8 cellular contexts compared by ENCODE assay signal in genomic region chr19:41324921-41325639, GRCh38. TPM values are rescaled to one million over a fixed set of nuclear protein-coding genes. Genes with fewer than 3 reads are reported as not detected.
DNase-seq lines count a peak whose midpoint lies in the region; ATAC-seq and TF ChIP-seq lines count a peak whose summit lies in the region.

No MANE protein-coding gene starts in this region.

- H3K9me2 ChIP-seq in SK-N-SH, result no peaks in the 10 kb centered on the region

- CTCF ChIA-PET in SK-N-SH (lab: Yijun Ruan, JAX), result interaction anchor here (1.2 to 6.9 kb wide), 4 partner anchors 18 to 121 kb away, joined by 3 to 54 read pairs (median 12); partner anchors contain the start of genes DMAC2 and TGFB1

- peaks cover 11 to 26% of the 10 kb centered on the region in 2 experiments for H3K36me3 ChIP-seq in SK-N-SH (replicated peaks in 1 of 2; ENCODE audit: control insufficient read depth in 1 of 2, insufficient read depth in 2 of 2, low read length in 1 of 2)

- TF ChIP-seq EP300 in SK-N-SH (IDR thresholded peaks at IDR 0.05; ENCODE audit: borderline replicate concordance in 1 of 2, low read depth in 1 of 2, low read length in 1 of 2), result peak in 1 of 2 experiments; percentile 31; a peak in 1 of 4 replicates

- WGBS in SK-N-SH (ENCODE audit: low lambda C conversion rate), result 14% methylated on average over 21 of the region's 23 CpGs

- no peaks in the 10 kb centered on the region for H4K20me1 ChIP-seq in SK-N-SH (ENCODE audit: insufficient read depth)

- H3K4me1 ChIP-seq in SK-N-SH (ENCODE audit: control insufficient read depth in 1 of 2, insufficient read depth in 2 of 2, low read depth in 1 of 2, low read length in 1 of 2), result peaks cover 53 to 59% of the 10 kb centered on the region in 2 experiments

- no peaks in the 10 kb centered on the region for H3K9me3 ChIP-seq in SK-N-SH

- in situ Hi-C loops in GM18951 (cut with MboI; ENCODE audit: low sequenced_read_pairs, unreplicated experiment), result no loop called here

- H3K4me2 ChIP-seq in SK-N-SH, result peak overlapping the region; percentile 82

- peak overlapping the region in 1 of 2 experiments; percentile 21; a peak in 1 of 4 replicates for H3K4me3 ChIP-seq in SK-N-SH (ENCODE audit: low read depth in 2 of 2, low read length in 1 of 2)

- peak overlapping the region; percentile 75 to 100 for H3K27ac ChIP-seq in SK-N-SH (ENCODE audit: low read depth in 2 of 2, low read length in 1 of 2)

- no peak for TF ChIP-seq RAD21 in SK-N-SH (IDR thresholded peaks at IDR 0.05; ENCODE audit: low read length)

- H3K9ac ChIP-seq in SK-N-SH, result peak overlapping the region; percentile 78; the same call in 1 of the 2 replicates

- peaks cover 56% of the 10 kb centered on the region for H3K79me2 ChIP-seq in SK-N-SH (ENCODE audit: insufficient read depth)

- no peaks in the 10 kb centered on the region for H3K27me3 ChIP-seq in SK-N-SH (ENCODE audit: insufficient read depth)

- H3F3A ChIP-seq in SK-N-SH (replicated peaks; ENCODE audit: insufficient read depth), result peaks cover 71% of the 10 kb centered on the region

- DNase-seq in SK-N-SH (peak; percentile 81), erythroblast (lab: John Stamatoyannopoulos, UW) (peak; percentile 21 to 42), myocyte (ENCODE audit: low read depth) (peak; percentile 64), NCI-H2171 treated with DMSO at 0.1 percent for 48 hours (lab: John Stamatoyannopoulos, UW) (no peak), NCI-H2029 (lab: John Stamatoyannopoulos, UW) (no peak), NCI-H1436 (lab: John Stamatoyannopoulos, UW) (no peak)

- no peak overlapping the region for H2AFZ ChIP-seq in SK-N-SH (ENCODE audit: low read depth)

- no peak for TF ChIP-seq CTCF in SK-N-SH (IDR thresholded peaks at IDR 0.05)

- ATAC-seq in GM19023 (IDR thresholded peaks at IDR 0.05; ENCODE audit: unreplicated experiment), result no peak

- TF ChIP-seq POLR2A in GM18951 (IDR thresholded peaks at IDR 0.05; ENCODE audit: extremely low read depth, insufficient read depth, insufficient read length) (peak; percentile 34), erythroblast (IDR thresholded peaks at IDR 0.05; ENCODE audit: low read length) (no peak)

- POLR2A ChIA-PET in SK-N-SH (lab: Yijun Ruan, JAX), result interaction anchor here (0.6 to 2.1 kb wide), 3 partner anchors 15 to 233 kb away, joined by 3 to 5 read pairs (median 3); partner anchors contain the start of gene CCDC97

TF ChIP-seq in SK-N-SH, 30 proteins besides CTCF, POLR2A, EP300 and RAD21:
- TF ChIP-seq REST (IDR thresholded peaks at IDR 0.05; ENCODE audit: low read depth, low read length) (no peak), MXI1 (IDR thresholded peaks at IDR 0.05; ENCODE audit: low read depth, low read length) (peak; percentile 40; the same call in 1 of the 2 replicates), YY1 (IDR thresholded peaks at IDR 0.05; ENCODE audit: low read depth) (no peak), CHD2 (IDR thresholded peaks at IDR 0.05; ENCODE audit: low read length, partially characterized antibody) (peak; percentile 37), RCOR1 (IDR thresholded peaks at IDR 0.05; ENCODE audit: low read length) (no peak), TCF12 (IDR thresholded peaks at IDR 0.05) (peak; percentile 27), JUND (IDR thresholded peaks at IDR 0.05) (no peak; the same call in 1 of the 2 replicates), PBX3 (IDR thresholded peaks at IDR 0.05) (peak; percentile 46), NRF1 (IDR thresholded peaks at IDR 0.05; ENCODE audit: low read depth, low read length) (no peak), ELF1 (IDR thresholded peaks at IDR 0.05) (0 out of 2 replicates have a peak, but pooled peaks have one; percentile 19), TEAD4 (IDR thresholded peaks at IDR 0.05; ENCODE audit: borderline replicate concordance, insufficient read depth) (no peak), POLR2AphosphoS5 (IDR thresholded peaks at IDR 0.05; ENCODE audit: low read depth, low read length) (no peak; the same call in 1 of the 2 replicates), RXRA (IDR thresholded peaks at IDR 0.05; ENCODE audit: borderline replicate concordance, low read depth) (peak; percentile 42; the same call in 1 of the 2 replicates)

RNA-seq across cellular contexts. Expression of gene CCDC97, which starts 15.1 kb away (rescaled TPM):
- polyA plus RNA-seq in SK-N-SH (2012; rRNA removed), result 8.7 and 9.6 TPM in 2 replicates
- 5.3 and 6.8 TPM in 2 replicates for polyA plus RNA-seq in SK-N-SH (2012; cell fraction: cytosol; rRNA removed)
- 11.7 and 13.7 TPM in 2 replicates for polyA plus RNA-seq in SK-N-SH (2012; cell fraction: nucleus; rRNA removed)
- total RNA-seq in myocyte, result 16.0 and 17.4 TPM in 2 replicates
- 19.4 TPM for polyA plus RNA-seq in myocyte (2012)

RNA-seq across cellular contexts. Expression of gene TGFB1, which starts 28.6 kb away (rescaled TPM):
- 13.5 and 25.5 TPM in 2 replicates for polyA plus RNA-seq in SK-N-SH (2012; rRNA removed)
- 13.0 and 21.4 TPM in 2 replicates for polyA plus RNA-seq in SK-N-SH (2012; cell fraction: cytosol; rRNA removed)
- 75.1 and 149 TPM in 2 replicates for polyA plus RNA-seq in SK-N-SH (2012; cell fraction: nucleus; rRNA removed)
- 12.3 and 17.1 TPM in 2 replicates for total RNA-seq in myocyte
- 84.2 TPM for polyA plus RNA-seq in myocyte (2012)

RNA-seq across cellular contexts. Expression of gene B9D2, which starts 38.9 kb away (rescaled TPM):
- 9.0 and 13.3 TPM in 2 replicates for polyA plus RNA-seq in SK-N-SH (2012; rRNA removed)
- polyA plus RNA-seq in SK-N-SH (2012; cell fraction: cytosol; rRNA removed), result 9.6 and 10.5 TPM in 2 replicates
- 8.1 and 9.0 TPM in 2 replicates for polyA plus RNA-seq in SK-N-SH (2012; cell fraction: nucleus; rRNA removed)
- total RNA-seq in myocyte, result 3.5 and 5.0 TPM in 2 replicates
- polyA plus RNA-seq in myocyte (2012), result 6.6 TPM

RNA-seq across cellular contexts. Expression of gene TMEM91, which starts 51.3 kb away (rescaled TPM):
- polyA plus RNA-seq in SK-N-SH (2012; rRNA removed), result 5.1 and 5.7 TPM in 2 replicates
- polyA plus RNA-seq in SK-N-SH (2012; cell fraction: cytosol; rRNA removed), result 0.85 and 1.0 TPM in 2 replicates
- polyA plus RNA-seq in SK-N-SH (2012; cell fraction: nucleus; rRNA removed), result 36.4 and 58.3 TPM in 2 replicates
- 0.59 and 1.7 TPM in 2 replicates for total RNA-seq in myocyte
- 5.8 TPM for polyA plus RNA-seq in myocyte (2012)

Comparison
In these comparisons a context has a peak if more than half of its experiments do, and no peak if none do; other contexts are left out.
1. DNase-seq: peak in SK-N-SH (single experiment), erythroblast (2 of 2) and myocyte (single experiment); none in NCI-H2171 treated with DMSO at 0.1 percent for 48 hours (single experiment), NCI-H2029 (single experiment) and NCI-H1436 (single experiment).